ENCODE assay signal across 10 cellular contexts in genomic region chr22:41023299-41023623, GRCh38.
DNase-seq lines count a peak whose midpoint lies in the region; ATAC-seq, FAIRE-seq and TF ChIP-seq lines count a peak whose summit lies in the region.
"Had no signal": no experiment of that assay in that cellular context is flagged by ENCODE, and none has a peak within 500 bp of the region (broad histone marks: within the 10 kb centered on the region; RNA-seq: fewer than 3 reads in every experiment).

No MANE protein-coding gene starts in this region.

- no peaks in the 10 kb centered on the region for H3K27me3 ChIP-seq in Panc1 (ENCODE audit: control insufficient read depth, insufficient read depth, low read length)
- H3K27me3 ChIP-seq in skeletal muscle tissue (ENCODE audit: control insufficient read depth in 3 of 3, insufficient read depth in 3 of 3, low read length in 3 of 3): no peaks in the 10 kb centered on the region

- H3K4me1 ChIP-seq in Panc1 (ENCODE audit: control insufficient read depth, insufficient read depth, low read length): peaks cover 10% of the 10 kb centered on the region
- peaks cover 9 to 10% (median 9%) of the 10 kb centered on the region in 3 donors for H3K4me1 ChIP-seq in skeletal muscle tissue (ENCODE audit: control insufficient read depth in 3 of 3, insufficient read depth in 3 of 3, low read length in 3 of 3)

- H3K4me3 ChIP-seq in Panc1 (ENCODE audit: low read depth in 2 of 2, low read length in 2 of 2) (no peak overlapping the region; a peak in 1 of 4 replicates), skeletal muscle tissue (ENCODE audit: low read length in 3 of 3) (no peak overlapping the region)

- in situ Hi-C loops in Panc1 (cut with HindIII; ENCODE audit: low pct_unique_long_range_greater_than_20kb, low sequenced_read_pairs): no loop called here

- intact Hi-C loops in activated CD4-positive, alpha-beta T cell treated with anti-CD3 and anti-CD28 coated beads, Interleukin-2, amount 10 ng/mL, durations not matched to agents 24 days and 14 days (cut with micrococcal nuclease): loop anchor here (2.0 kb wide), 2 partner anchors 72 to 182 kb away; partner anchors contain the start of genes L3MBTL2 and RBX1
- intact Hi-C loops in Panc1 (cut with micrococcal nuclease; ENCODE audit: unreplicated experiment): no loop called here

- H3K9me3 ChIP-seq in Panc1 (ENCODE audit: control insufficient read depth, insufficient read depth, low read depth, low read length) (no peaks in the 10 kb centered on the region), skeletal muscle tissue (ENCODE audit: control insufficient read depth in 3 of 3, low read length in 3 of 3) (no peaks in the 10 kb centered on the region)

- POLR2A ChIA-PET in Panc1 (lab: Charles Lee): no interaction called here

- no peak for TF ChIP-seq CTCF in Panc1 (IDR thresholded peaks at IDR 0.05)
- no peak for TF ChIP-seq CTCF in glutamatergic neuron (IDR thresholded peaks at IDR 0.05; ENCODE audit: partially characterized antibody, unreplicated experiment)

- TF ChIP-seq POLR2A in H54 (IDR thresholded peaks at IDR 0.05; ENCODE audit: low read depth, low read length): no peak

- H3K36me3 Mint-ChIP-seq in activated CD4-positive, alpha-beta T cell treated with anti-CD3 and anti-CD28 coated beads, Interleukin-2, amount 10 ng/mL, durations not matched to agents 24 days and 14 days (ENCODE audit: low read depth): no peaks in the 10 kb centered on the region
- H3K36me3 Mint-ChIP-seq in glutamatergic neuron (ENCODE audit: unreplicated experiment): no peaks in the 10 kb centered on the region

- TSS peak; percentile 85 for BruUV-seq in Panc1 (replicated peaks; lab: Mats Ljungman, UMichigan)

- no peaks in the 10 kb centered on the region for H3K9me3 Mint-ChIP-seq in activated CD4-positive, alpha-beta T cell treated with anti-CD3 and anti-CD28 coated beads, Interleukin-2, amount 10 ng/mL, durations not matched to agents 24 days and 14 days
- H3K9me3 Mint-ChIP-seq in glutamatergic neuron (ENCODE audit: unreplicated experiment): peaks cover 4% of the 10 kb centered on the region

- CTCF ChIA-PET in Panc1 (lab: Charles Lee): no interaction called here

- peaks cover 10% of the 10 kb centered on the region for H3K27me3 Mint-ChIP-seq in activated CD4-positive, alpha-beta T cell treated with anti-CD3 and anti-CD28 coated beads, Interleukin-2, amount 10 ng/mL, durations not matched to agents 24 days and 14 days
- peaks cover 6% of the 10 kb centered on the region for H3K27me3 Mint-ChIP-seq in glutamatergic neuron (ENCODE audit: unreplicated experiment)

- H3K9ac ChIP-seq in skeletal muscle tissue (ENCODE audit: low read depth in 1 of 3, low read length in 3 of 3): no peak overlapping the region

- DNase-seq in activated CD4-positive, alpha-beta T cell treated with anti-CD3 and anti-CD28 coated beads, Interleukin-2, amount 10 ng/mL, durations not matched to agents 24 days and 14 days: no peak
- DNase-seq in activated CD4-positive, alpha-beta T cell treated with anti-CD3 and anti-CD28 coated beads for 48 hours: no peak
- DNase-seq in Panc1 (ENCODE audit: low read depth, low spot score) (no peak), glutamatergic neuron (no peak), H54 (ENCODE audit: insufficient read length, low spot score) (no peak), NCI-H1092 treated with DMSO at 0.1 percent for 48 hours (lab: John Stamatoyannopoulos, UW) (no peak)
- no peak for DNase-seq in stimulated activated CD4-positive, alpha-beta T cell treated with anti-CD3 and anti-CD28 coated beads, Interleukin-2, amount 100 ng/mL, for 48 hours
- DNase-seq: aorta had no signal

- no peaks in the 10 kb centered on the region for H3K36me3 ChIP-seq in Panc1 (ENCODE audit: control insufficient read depth, insufficient read depth, low read length)
- no peaks in the 10 kb centered on the region for H3K36me3 ChIP-seq in skeletal muscle tissue (ENCODE audit: control insufficient read depth in 3 of 3, insufficient read depth in 3 of 3, low read length in 3 of 3)

- FAIRE-seq in H54 (lab: Jason Lieb, UNC): no peak
- FAIRE-seq: frontal cortex had no signal

- H3K4me1 Mint-ChIP-seq in activated CD4-positive, alpha-beta T cell treated with anti-CD3 and anti-CD28 coated beads, Interleukin-2, amount 10 ng/mL, durations not matched to agents 24 days and 14 days: peaks cover 20% of the 10 kb centered on the region
- H3K4me1 Mint-ChIP-seq in glutamatergic neuron (ENCODE audit: low read depth, unreplicated experiment): peaks cover 9% of the 10 kb centered on the region

- peak overlapping the region; percentile 11 for H3K27ac Mint-ChIP-seq in activated CD4-positive, alpha-beta T cell treated with anti-CD3 and anti-CD28 coated beads, Interleukin-2, amount 10 ng/mL, durations not matched to agents 24 days and 14 days
- H3K27ac Mint-ChIP-seq in glutamatergic neuron (ENCODE audit: unreplicated experiment): peak overlapping the region; percentile 36

- H3K27ac ChIP-seq in Panc1 (ENCODE audit: low read length) (peak overlapping the region; percentile 79), skeletal muscle tissue (ENCODE audit: low read depth, low read length) (peak overlapping the region; percentile 93)

- H3K4me3 Mint-ChIP-seq in activated CD4-positive, alpha-beta T cell treated with anti-CD3 and anti-CD28 coated beads, Interleukin-2, amount 10 ng/mL, durations not matched to agents 24 days and 14 days: peak overlapping the region; percentile 86
- peak overlapping the region; percentile 61 for H3K4me3 Mint-ChIP-seq in glutamatergic neuron (ENCODE audit: unreplicated experiment)

- no peak for ATAC-seq in Panc1
